Comparison of ENCODE assay signal across 12 cellular contexts in the genomic region with DNA sequence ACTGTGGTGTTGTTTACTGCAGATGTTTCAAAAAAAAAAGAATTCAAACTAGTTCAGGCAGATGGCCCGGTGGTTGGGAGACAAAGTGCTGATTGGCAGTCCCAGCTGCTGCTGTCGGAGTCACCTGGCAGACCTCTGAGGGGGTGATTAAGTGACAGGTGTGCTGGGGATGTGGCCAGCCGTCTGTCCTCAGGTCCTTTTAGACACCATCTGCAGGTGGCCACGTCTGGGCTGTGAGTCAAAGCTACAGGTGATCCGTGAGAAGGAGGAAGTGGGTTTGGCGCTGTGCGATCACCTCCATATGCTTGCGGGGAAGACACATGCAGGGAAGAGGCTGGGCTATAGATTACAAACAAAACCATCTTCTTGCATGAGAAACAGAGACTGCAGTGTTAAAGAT.
A peak's percentile ranks its signal among the peaks of the same experiment; 100 is the strongest.
DNase-seq lines count a peak whose midpoint lies in the region; ATAC-seq and TF ChIP-seq lines count a peak whose summit lies in the region.
"Had no signal": no experiment of that assay in that cellular context is flagged by ENCODE, and none has a peak within 500 bp of the region (broad histone marks: within the 10 kb centered on the region; RNA-seq: fewer than 3 reads in every experiment).

No MANE protein-coding gene starts in this region.

- H3K27me3 Mint-ChIP-seq in neural crest cell (ENCODE audit: low read depth), result no peaks in the 10 kb centered on the region
- H3K27me3 Mint-ChIP-seq: activated CD8-positive, alpha-beta T cell treated with anti-CD3 and anti-CD28 coated beads for 36 hours; type B pancreatic cell had no signal

- H3K4me3 ChIP-seq in RWPE2 (ENCODE audit: severe bottlenecking) (no peak overlapping the region), right lobe of liver (no peak overlapping the region)

- no peak for TF ChIP-seq CTCF in RWPE2 (IDR thresholded peaks at IDR 0.05; ENCODE audit: poor library complexity, severe bottlenecking)
- no peak for TF ChIP-seq CTCF in neural crest cell (conservative IDR thresholded peaks at IDR 0.05)
- no peak for TF ChIP-seq CTCF in right lobe of liver (IDR thresholded peaks at IDR 0.05)

- intact Hi-C loops in right lobe of liver (cut with DNase I), result no loop called here

- ATAC-seq in RWPE2 (ENCODE audit: low read depth), result peak; percentile 41; the same call in 1 of the 3 replicates
- no peak for ATAC-seq in right lobe of liver
- ATAC-seq in GM21515 (IDR thresholded peaks at IDR 0.05; ENCODE audit: unreplicated experiment), result no peak
- ATAC-seq: activated CD8-positive, alpha-beta T cell treated with anti-CD3 and anti-CD28 coated beads for 36 hours had no signal

- no peak overlapping the region for H3K4me3 Mint-ChIP-seq in neural crest cell
- H3K4me3 Mint-ChIP-seq: activated CD8-positive, alpha-beta T cell treated with anti-CD3 and anti-CD28 coated beads for 36 hours; type B pancreatic cell had no signal

- H3K27ac Mint-ChIP-seq in neural crest cell (ENCODE audit: unreplicated experiment), result peak overlapping the region; percentile 13
- H3K27ac Mint-ChIP-seq: activated CD8-positive, alpha-beta T cell treated with anti-CD3 and anti-CD28 coated beads for 36 hours; type B pancreatic cell had no signal

- WGBS in right lobe of liver (ENCODE audit: insufficient coverage, low coverage, low lambda C conversion rate, missing lambda C conversion rate), result 83% methylated on average over 2 of the region's 8 CpGs

- H3K36me3 Mint-ChIP-seq in neural crest cell (ENCODE audit: low read depth), result no peaks in the 10 kb centered on the region
- H3K36me3 Mint-ChIP-seq: type B pancreatic cell had no signal

- H3K27me3 ChIP-seq in RWPE2 (ENCODE audit: insufficient read depth, poor library complexity, severe bottlenecking) (no peaks in the 10 kb centered on the region), right lobe of liver (no peaks in the 10 kb centered on the region)

- no peaks in the 10 kb centered on the region for H3K4me1 ChIP-seq in RWPE2 (ENCODE audit: insufficient read depth, poor library complexity, severe bottlenecking)
- H3K4me1 ChIP-seq in right lobe of liver, result peaks cover 0 to 7% (median 0%) of the 10 kb centered on the region in 4 donors

- H3K36me3 ChIP-seq in RWPE2 (ENCODE audit: low read depth), result no peaks in the 10 kb centered on the region
- H3K36me3 ChIP-seq in right lobe of liver, result no peaks in the 10 kb centered on the region

- H3K4me1 Mint-ChIP-seq in neural crest cell, result peaks cover 28% of the 10 kb centered on the region

- H3K9me3 Mint-ChIP-seq in neural crest cell, result no peaks in the 10 kb centered on the region
- H3K9me3 Mint-ChIP-seq: activated CD8-positive, alpha-beta T cell treated with anti-CD3 and anti-CD28 coated beads for 36 hours; type B pancreatic cell had no signal

- H3K9me3 ChIP-seq in RWPE2 (ENCODE audit: severe bottlenecking) (no peaks in the 10 kb centered on the region), right lobe of liver (no peaks in the 10 kb centered on the region)

- TF ChIP-seq POLR2A in right lobe of liver (IDR thresholded peaks at IDR 0.05), result no peak

- H3K27ac ChIP-seq in RWPE2 (ENCODE audit: poor library complexity, severe bottlenecking), result no peak overlapping the region
- no peak overlapping the region for H3K27ac ChIP-seq in right lobe of liver

- DNase-seq in DMS53 (lab: John Stamatoyannopoulos, UW) (peak; percentile 93), NCI-H2029 treated with DMSO at 0.1 percent for 48 hours (lab: John Stamatoyannopoulos, UW) (peak; percentile 98), RWPE2 (ENCODE audit: low spot score) (no peak), neural crest cell (ENCODE audit: low read depth, low spot score) (no peak), right lobe of liver (no peak), NCI-H146 (lab: John Stamatoyannopoulos, UW) (no peak), C1 segment of cervical spinal cord (lab: John Stamatoyannopoulos, UW) (no peak)
- DNase-seq: activated CD8-positive, alpha-beta T cell treated with anti-CD3 and anti-CD28 coated beads for 36 hours; caudate nucleus; NCI-H69 had no signal

Comparison
In these comparisons a context has a peak if more than half of its experiments do, and no peak if none do; other contexts are left out.
1. DNase-seq: peak in DMS53 (single experiment) and NCI-H2029 treated with DMSO at 0.1 percent for 48 hours (single experiment); none in RWPE2 (single experiment), neural crest cell (single experiment), right lobe of liver (0 of 3), NCI-H146 (single experiment) and C1 segment of cervical spinal cord (0 of 14).